ENCODE assay signal across 27 cellular contexts in the genomic region with DNA sequence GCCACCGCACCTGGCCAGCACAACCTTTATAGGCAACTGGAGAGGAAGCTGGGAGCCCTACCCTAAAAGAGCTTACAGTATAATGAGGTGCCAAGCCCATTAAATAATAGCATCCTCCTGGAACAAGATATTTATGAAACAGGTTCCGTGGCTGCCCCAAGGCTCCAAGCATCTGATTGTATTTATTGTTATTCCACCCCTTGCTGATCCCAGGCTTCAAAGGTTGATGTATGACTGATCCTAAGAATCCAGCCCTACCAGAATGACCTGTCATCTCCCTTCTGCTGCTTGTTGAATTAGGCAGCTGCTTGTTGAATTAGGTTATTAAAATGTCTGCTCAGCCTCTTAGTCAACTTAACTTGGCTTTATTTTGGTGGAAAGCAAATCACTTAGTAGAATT. TPM values are rescaled to one million over a fixed set of nuclear protein-coding genes. Genes with fewer than 3 reads are reported as not detected.
A peak's percentile ranks its signal among the peaks of the same experiment; 100 is the strongest.
DNase-seq lines count a peak whose midpoint lies in the region; ATAC-seq and TF ChIP-seq lines count a peak whose summit lies in the region.
"Had no signal": no experiment of that assay in that cellular context is flagged by ENCODE, and none has a peak within 500 bp of the region (broad histone marks: within the 10 kb centered on the region; RNA-seq: fewer than 3 reads in every experiment).

No MANE protein-coding gene starts in this region.

- H3K9me3 Mint-ChIP-seq in type B pancreatic cell (no peaks in the 10 kb centered on the region), neural progenitor cell (no peaks in the 10 kb centered on the region)
- H3K9me3 Mint-ChIP-seq: activated CD8-positive, alpha-beta T cell treated with anti-CD3 and anti-CD28 coated beads for 36 hours; activated naive CD4-positive, alpha-beta T cell treated with anti-CD3 and anti-CD28 coated beads, Interleukin-2, amount 10 ng/mL, durations not matched to agents 7 days and 5 days; central memory CD8-positive, alpha-beta T cell; H9; nephron progenitor cell; WTC11 had no signal

- DNase-seq in NCI-H82 (lab: John Stamatoyannopoulos, UW) (peak; percentile 47), NCI-H82 treated with DMSO at 0.1 percent for 48 hours (lab: John Stamatoyannopoulos, UW; ENCODE audit: unreplicated experiment) (no peak), NCI-H748 treated with DMSO at 0.1 percent for 48 hours (lab: John Stamatoyannopoulos, UW) (peak; percentile 83), foreskin keratinocyte (peak in 1 of 2 donors; percentile 84), type B pancreatic cell (ENCODE audit: extremely low spot score, unreplicated experiment) (no peak), neural progenitor cell (ENCODE audit: low spot score) (no peak), omental fat pad (ENCODE audit: low spot score) (no peak)
- DNase-seq: activated CD8-positive, alpha-beta T cell treated with anti-CD3 and anti-CD28 coated beads for 36 hours; activated naive CD4-positive, alpha-beta T cell treated with anti-CD3 and anti-CD28 coated beads, Interleukin-2, amount 10 ng/mL, durations not matched to agents 7 days and 5 days; activated T-cell treated with anti-CD3 and anti-CD28 coated beads, Interleukin-2, amount 50 U/mL, for 1 hour; anterior cingulate cortex; erythroblast; H9; Karpas-422; NCI-H1092; NCI-H524 treated with DMSO at 0.1 percent for 48 hours; nephron progenitor cell; small intestine; stimulated activated CD4-positive, alpha-beta T cell treated with anti-CD3 and anti-CD28 coated beads, Interleukin-2, amount 100 ng/mL, for 48 hours; stimulated activated naive CD8-positive, alpha-beta T cell treated with anti-CD3 and anti-CD28 coated beads, Interleukin-15, Interleukin-2, amounts not matched to agents 100 U/mL and 50 U/mL, for 24 hours; T-helper 2 cell had no signal

- H3K9me3 ChIP-seq in neural progenitor cell (ENCODE audit: low read depth): no peaks in the 10 kb centered on the region
- H3K9me3 ChIP-seq: tibial nerve had no signal

- peaks cover 4% of the 10 kb centered on the region for H3F3A ChIP-seq in neural progenitor cell (ENCODE audit: low read depth)

- no peak overlapping the region for H3K4me3 ChIP-seq in neural progenitor cell
- H3K4me3 ChIP-seq: tibial nerve had no signal

- no peaks in the 10 kb centered on the region for H3K36me3 ChIP-seq in neural progenitor cell
- H3K36me3 ChIP-seq: tibial nerve had no signal

- H3K4me1 Mint-ChIP-seq in type B pancreatic cell (ENCODE audit: unreplicated experiment) (peaks cover 22% of the 10 kb centered on the region), neural progenitor cell (peaks cover 19% of the 10 kb centered on the region)
- H3K4me1 Mint-ChIP-seq: activated naive CD4-positive, alpha-beta T cell treated with anti-CD3 and anti-CD28 coated beads, Interleukin-2, amount 10 ng/mL, durations not matched to agents 7 days and 5 days; central memory CD8-positive, alpha-beta T cell had no signal

- peak; percentile 77 for ATAC-seq in foreskin keratinocyte
- no peak for ATAC-seq in GM19351 (IDR thresholded peaks at IDR 0.05; ENCODE audit: unreplicated experiment)
- ATAC-seq in omental fat pad (ENCODE audit: low FRiP score): no peak
- ATAC-seq: activated CD8-positive, alpha-beta T cell treated with anti-CD3 and anti-CD28 coated beads for 36 hours; stimulated activated naive CD8-positive, alpha-beta T cell treated with anti-CD3 and anti-CD28 coated beads, Interleukin-15, Interleukin-2, amounts not matched to agents 100 U/mL and 50 U/mL, for 24 hours; WTC11 had no signal

- TF ChIP-seq CTCF in foreskin keratinocyte (conservative IDR thresholded peaks at IDR 0.05): no peak
- TF ChIP-seq CTCF in type B pancreatic cell (conservative IDR thresholded peaks at IDR 0.05): no peak
- TF ChIP-seq CTCF in neural progenitor cell (IDR thresholded peaks at IDR 0.05): no peak
- no peak for TF ChIP-seq CTCF in omental fat pad (IDR thresholded peaks at IDR 0.05)

- H3K36me3 Mint-ChIP-seq in type B pancreatic cell (no peaks in the 10 kb centered on the region), neural progenitor cell (no peaks in the 10 kb centered on the region)
- H3K36me3 Mint-ChIP-seq: activated naive CD4-positive, alpha-beta T cell treated with anti-CD3 and anti-CD28 coated beads, Interleukin-2, amount 10 ng/mL, durations not matched to agents 7 days and 5 days; WTC11 had no signal

- H3K27ac ChIP-seq in foreskin keratinocyte: no peak overlapping the region
- H3K27ac ChIP-seq in neural progenitor cell: no peak overlapping the region
- H3K27ac ChIP-seq: tibial nerve had no signal

- no peak overlapping the region for H2AFZ ChIP-seq in neural progenitor cell (replicated peaks)

- no peaks in the 10 kb centered on the region for H4K20me1 ChIP-seq in neural progenitor cell (ENCODE audit: low read depth)

- H3K4me3 Mint-ChIP-seq in type B pancreatic cell (peak overlapping the region; percentile 59), neural progenitor cell (no peak overlapping the region)
- H3K4me3 Mint-ChIP-seq: activated CD8-positive, alpha-beta T cell treated with anti-CD3 and anti-CD28 coated beads for 36 hours; activated naive CD4-positive, alpha-beta T cell treated with anti-CD3 and anti-CD28 coated beads, Interleukin-2, amount 10 ng/mL, durations not matched to agents 7 days and 5 days; B cell; central memory CD8-positive, alpha-beta T cell; H9; WTC11 had no signal

- H3K27me3 Mint-ChIP-seq in type B pancreatic cell (no peaks in the 10 kb centered on the region), neural progenitor cell (ENCODE audit: insufficient read depth, low read depth) (no peaks in the 10 kb centered on the region)
- H3K27me3 Mint-ChIP-seq: activated naive CD4-positive, alpha-beta T cell treated with anti-CD3 and anti-CD28 coated beads, Interleukin-2, amount 10 ng/mL, durations not matched to agents 7 days and 5 days; central memory CD8-positive, alpha-beta T cell; progenitor cell of endocrine pancreas had no signal

- H3K27me3 ChIP-seq in foreskin keratinocyte (no peaks in the 10 kb centered on the region), neural progenitor cell (no peaks in the 10 kb centered on the region)
- H3K27me3 ChIP-seq: tibial nerve had no signal

- no peak overlapping the region for H3K9ac ChIP-seq in neural progenitor cell

- no peak overlapping the region for H3K4me2 ChIP-seq in neural progenitor cell

- no peaks in the 10 kb centered on the region for H3K4me1 ChIP-seq in foreskin keratinocyte
- peaks cover 3% of the 10 kb centered on the region for H3K4me1 ChIP-seq in neural progenitor cell

- H3K27ac Mint-ChIP-seq in type B pancreatic cell (peak overlapping the region; percentile 95), neural progenitor cell (no peak overlapping the region)
- H3K27ac Mint-ChIP-seq: activated CD8-positive, alpha-beta T cell treated with anti-CD3 and anti-CD28 coated beads for 36 hours; activated naive CD4-positive, alpha-beta T cell treated with anti-CD3 and anti-CD28 coated beads, Interleukin-2, amount 10 ng/mL, durations not matched to agents 7 days and 5 days; B cell; progenitor cell of endocrine pancreas; WTC11 had no signal

- no peaks in the 10 kb centered on the region for H3K79me2 ChIP-seq in neural progenitor cell (ENCODE audit: low read depth)

RNA-seq across cellular contexts. Expression of gene SASH1, which starts 35.2 kb away (rescaled TPM):
- total RNA-seq in foreskin keratinocyte (7.3 and 7.8 TPM in 2 replicates), type B pancreatic cell (ENCODE audit: low replicate concordance) (61.3 and 99.9 TPM in 2 replicates), neural progenitor cell (ENCODE audit: low replicate concordance) (10.2 and 11.8 TPM in 2 replicates), omental fat pad (100 to 1,000 TPM; 142 to 214 (median 173) TPM)
- polyA plus RNA-seq in foreskin keratinocyte: 1.3 and 1.4 TPM in 2 replicates

Comparison
In these comparisons a context has a peak if more than half of its experiments do, and no peak if none do; other contexts are left out.
1. DNase-seq: peak in NCI-H82 (single experiment) and NCI-H748 treated with DMSO at 0.1 percent for 48 hours (single experiment); none in NCI-H82 treated with DMSO at 0.1 percent for 48 hours (single experiment), type B pancreatic cell (single experiment), neural progenitor cell (single experiment) and omental fat pad (single experiment).